Comparison of ENCODE assay signal across 8 cellular contexts in genomic region chr3:14124223-14124614, GRCh38. TPM values are rescaled to one million over a fixed set of nuclear protein-coding genes. Genes with fewer than 3 reads are reported as not detected.
DNase-seq lines count a peak whose midpoint lies in the region; ATAC-seq and TF ChIP-seq lines count a peak whose summit lies in the region.

No MANE protein-coding gene starts in this region.

- H3K27me3 ChIP-seq in left lung, result no peaks in the 10 kb centered on the region

- peaks cover 40% of the 10 kb centered on the region for H3K4me1 Mint-ChIP-seq in WTC11

- H3K9me3 ChIP-seq in left lung, result no peaks in the 10 kb centered on the region

- peaks cover 24% of the 10 kb centered on the region for H3K9me3 Mint-ChIP-seq in WTC11

- in situ Hi-C loops in GM13977 (cut with MboI; ENCODE audit: low pct_unique_long_range_greater_than_20kb, low sequenced_read_pairs, unreplicated experiment), result no loop called here

- POLR2A ChIA-PET in WTC11 (lab: Charles Lee), result interaction anchor here (0.6 to 2.2 kb wide), 3 partner anchors 30 to 228 kb away, joined by 3 to 17 read pairs (median 5); partner anchors contain the start of genes LSM3 and XPC

- CTCF ChIA-PET in WTC11 (lab: Charles Lee), result interaction anchor here (0.8 to 5.6 kb wide), 8 partner anchors 10 to 243 kb away, joined by 3 to 98 read pairs (median 3); no protein-coding TSS in a partner anchor

- peak overlapping the region; percentile 89 to 96 for H3K4me3 ChIP-seq in left lung

- peaks cover 0 to 29% of the 10 kb centered on the region in 2 donors for H3K36me3 ChIP-seq in left lung

- peaks cover 40% of the 10 kb centered on the region for H3K36me3 Mint-ChIP-seq in WTC11

- H3K27ac ChIP-seq in cingulate gyrus (ENCODE audit: low read depth, low read length) (peak overlapping the region; percentile 62), left lung (peak overlapping the region; percentile 94 to 97)

- H3K4me1 ChIP-seq in left lung, result peaks cover 19 to 41% of the 10 kb centered on the region in 2 donors

- ATAC-seq in WTC11 (no peak), left lung (peak; percentile 36)

- DNase-seq in GM13977 (ENCODE audit: low spot score), result peak; percentile 80
- DNase-seq in HCEC 1CT, result peak; percentile 53
- peak; percentile 65 for DNase-seq in LoVo (ENCODE audit: low spot score)
- DNase-seq in WTC11 (ENCODE audit: low spot score), result peak; percentile 35
- peak in 1 of 2 donors; percentile 78 for DNase-seq in left lung
- DNase-seq in stimulated activated CD4-positive, alpha-beta T cell treated with anti-CD3 and anti-CD28 coated beads, Interleukin-4, amount 100 ng/mL, for 48 hours (ENCODE audit: low read depth in 2 of 2), result peak; percentile 36 to 52
- no peak for DNase-seq in NCI-H1694 (lab: John Stamatoyannopoulos, UW)

- H3K27me3 Mint-ChIP-seq in WTC11 (ENCODE audit: low read depth), result no peaks in the 10 kb centered on the region

- intact Hi-C loops in left lung (cut with DNase I), result no loop called here

- TF ChIP-seq CTCF in GM13977 (IDR thresholded peaks at IDR 0.05; ENCODE audit: extremely low read depth, insufficient read depth, missing control alignments) (no peak), WTC11 (IDR thresholded peaks at IDR 0.05) (no peak), left lung (IDR thresholded peaks at IDR 0.05) (no peak)

- peak overlapping the region; percentile 4; the same call in 1 of the 2 replicates for H3K27ac Mint-ChIP-seq in WTC11

- H3K4me3 Mint-ChIP-seq in WTC11, result peak overlapping the region; percentile 100

TF ChIP-seq in WTC11, 78 proteins besides CTCF, POLR2A, EP300 and RAD21:
- TF ChIP-seq FOXK1 (CRISPR knock-in tag; IDR thresholded peaks at IDR 0.05) (peak; percentile 38; the same call in 1 of the 2 replicates), MXD4 (CRISPR knock-in tag; IDR thresholded peaks at IDR 0.05; ENCODE audit: borderline replicate concordance) (no peak), ERG (CRISPR knock-in tag; IDR thresholded peaks at IDR 0.05) (no peak), MYBL2 (CRISPR knock-in tag; IDR thresholded peaks at IDR 0.05) (0 out of 2 replicates have a peak, but pooled peaks have one; percentile 30), USF1 (CRISPR knock-in tag; IDR thresholded peaks at IDR 0.05) (no peak), ZBTB43 (CRISPR knock-in tag; IDR thresholded peaks at IDR 0.05) (peak; percentile 34; the same call in 1 of the 2 replicates), ATF2 (CRISPR knock-in tag; IDR thresholded peaks at IDR 0.05; ENCODE audit: borderline replicate concordance, low read depth) (no peak), MAX (CRISPR knock-in tag; IDR thresholded peaks at IDR 0.05) (peak; percentile 34; the same call in 1 of the 2 replicates), GTF2I (CRISPR knock-in tag; conservative IDR thresholded peaks at IDR 0.05) (no peak)

RNA-seq across cellular contexts. Expression of gene CHCHD4, which starts 0.5 kb away (rescaled TPM):
- total RNA-seq in WTC11 (2021) (20.9 to 27.5 TPM (median 21.4 TPM) in 3 replicates), left lung (10 to 100 TPM in 1 of 2 donors, 1 to 10 TPM in 1; 9.6 to 13.6 TPM)

RNA-seq across cellular contexts. Expression of gene TMEM43, which starts 0.6 kb away (rescaled TPM):
- 23.9 to 27.7 TPM (median 24.1 TPM) in 3 replicates for total RNA-seq in WTC11 (2021)
- total RNA-seq in left lung, result 100 to 1,000 TPM in 1 of 2 donors, 10 to 100 TPM in 1; 82.3 to 104 TPM

RNA-seq across cellular contexts. Expression of gene XPC, which starts 54.2 kb away (rescaled TPM):
- total RNA-seq in WTC11 (2021) (31.7 to 34.9 TPM (median 32.6 TPM) in 3 replicates), left lung (10 to 100 TPM; 23.9 to 31.8 TPM)

RNA-seq across cellular contexts. Expression of gene LSM3, which starts 54.4 kb away (rescaled TPM):
- total RNA-seq in WTC11 (2021), result 17.7 to 21.4 TPM (median 17.8 TPM) in 3 replicates
- 10 to 100 TPM; 10.6 to 11.1 TPM for total RNA-seq in left lung
